12 cellular contexts compared by ENCODE assay signal in genomic region chr10:46530249-46531186, GRCh38. TPM values are rescaled to one million over a fixed set of nuclear protein-coding genes. Genes with fewer than 3 reads are reported as not detected.
DNase-seq lines count a peak whose midpoint lies in the region; ATAC-seq and TF ChIP-seq lines count a peak whose summit lies in the region.
"Had no signal": no experiment of that assay in that cellular context is flagged by ENCODE, and none has a peak within 500 bp of the region (broad histone marks: within the 10 kb centered on the region; RNA-seq: fewer than 3 reads in every experiment).

No MANE protein-coding gene starts in this region.

- ATAC-seq in left colon (no peak), upper lobe of left lung (ENCODE audit: low FRiP score in 2 of 2) (peak in 1 of 2 donors; percentile 60), HG02798 (IDR thresholded peaks at IDR 0.05; ENCODE audit: poor library complexity, unreplicated experiment) (no peak), HG02623 (IDR thresholded peaks at IDR 0.05; ENCODE audit: unreplicated experiment) (no peak)

- no peaks in the 10 kb centered on the region for H3K4me1 Mint-ChIP-seq in activated naive CD4-positive, alpha-beta T cell treated with anti-CD3 and anti-CD28 coated beads, Interleukin-2, amount 10 ng/mL, durations not matched to agents 7 days and 5 days
- H3K4me1 Mint-ChIP-seq: activated CD4-positive, alpha-beta T cell treated with anti-CD3 and anti-CD28 coated beads, Interleukin-2, amount 10 ng/mL, durations not matched to agents 7 days and 5 days had no signal

- H3K9me3 ChIP-seq in upper lobe of left lung: no peaks in the 10 kb centered on the region

- intact Hi-C loops in left colon (cut with DNase I, micrococcal nuclease): no loop called here

- no peak for TF ChIP-seq EP300 in upper lobe of left lung (IDR thresholded peaks at IDR 0.05)

- no peak overlapping the region for H3K4me3 ChIP-seq in astrocyte of the spinal cord (ENCODE audit: low read depth, low read length)
- H3K4me3 ChIP-seq in upper lobe of left lung: no peak overlapping the region
- H3K4me3 ChIP-seq: BLaER1 treated with 17β-estradiol and CSF1 and Interleukin-3, amounts not matched to agents 10 nM and 100 nM had no signal

- no peaks in the 10 kb centered on the region for H3K27me3 ChIP-seq in upper lobe of left lung
- H3K27me3 ChIP-seq: BLaER1 treated with 17β-estradiol and CSF1 and Interleukin-3, amounts not matched to agents 10 nM and 100 nM had no signal

- no peak for TF ChIP-seq POLR2A in upper lobe of left lung (IDR thresholded peaks at IDR 0.05)

- H3K27ac Mint-ChIP-seq in activated naive CD4-positive, alpha-beta T cell treated with anti-CD3 and anti-CD28 coated beads, Interleukin-2, amount 10 ng/mL, durations not matched to agents 7 days and 5 days: no peak overlapping the region
- H3K27ac Mint-ChIP-seq: activated CD4-positive, alpha-beta T cell treated with anti-CD3 and anti-CD28 coated beads, Interleukin-2, amount 10 ng/mL, durations not matched to agents 7 days and 5 days had no signal

- TF ChIP-seq CTCF in astrocyte of the spinal cord (IDR thresholded peaks at IDR 0.05; ENCODE audit: low read depth, low read length) (no peak), upper lobe of left lung (IDR thresholded peaks at IDR 0.05) (no peak)

- no peaks in the 10 kb centered on the region for H3K27me3 Mint-ChIP-seq in activated naive CD4-positive, alpha-beta T cell treated with anti-CD3 and anti-CD28 coated beads, Interleukin-2, amount 10 ng/mL, durations not matched to agents 7 days and 5 days

- in situ Hi-C loops in astrocyte of the spinal cord (cut with HindIII; ENCODE audit: low sequenced_read_pairs): no loop called here

- DNase-seq in activated naive CD4-positive, alpha-beta T cell treated with anti-CD3 and anti-CD28 coated beads, Interleukin-2, amount 10 ng/mL, durations not matched to agents 7 days and 5 days: peak; percentile 14
- no peak for DNase-seq in activated naive CD4-positive, alpha-beta T cell treated with Interleukin-2 at 50 U/mL for 16 hours
- DNase-seq in astrocyte of the spinal cord (ENCODE audit: low read depth, low spot score): peak; percentile 96
- DNase-seq in left colon: peak; percentile 2 to 14
- DNase-seq in upper lobe of left lung: peak; percentile 17 to 20
- DNase-seq in middle frontal gyrus (ENCODE audit: extremely low spot score, low spot score): no peak
- DNase-seq: activated CD4-positive, alpha-beta T cell treated with anti-CD3 and anti-CD28 coated beads, Interleukin-2, amount 10 ng/mL, durations not matched to agents 7 days and 5 days; NCI-H2107; SIG-M5 had no signal

- CTCF ChIA-PET in activated naive CD4-positive, alpha-beta T cell treated with anti-CD3 and anti-CD28 coated beads, Interleukin-2, amount 10 ng/mL, durations not matched to agents 7 days and 5 days (lab: Charles Lee): no interaction called here

- no peak overlapping the region for H3K27ac ChIP-seq in upper lobe of left lung
- H3K27ac ChIP-seq: BLaER1 treated with 17β-estradiol and CSF1 and Interleukin-3, amounts not matched to agents 10 nM and 100 nM had no signal

- H3K4me1 ChIP-seq in upper lobe of left lung: peaks cover 0 to 3% (median 0%) of the 10 kb centered on the region in 4 donors
- H3K4me1 ChIP-seq: BLaER1 treated with 17β-estradiol and CSF1 and Interleukin-3, amounts not matched to agents 10 nM and 100 nM had no signal

- no peaks in the 10 kb centered on the region for H3K36me3 ChIP-seq in upper lobe of left lung
- H3K36me3 ChIP-seq: BLaER1 treated with 17β-estradiol and CSF1 and Interleukin-3, amounts not matched to agents 10 nM and 100 nM had no signal

- no peaks in the 10 kb centered on the region for H3K9me3 Mint-ChIP-seq in activated naive CD4-positive, alpha-beta T cell treated with anti-CD3 and anti-CD28 coated beads, Interleukin-2, amount 10 ng/mL, durations not matched to agents 7 days and 5 days
- H3K9me3 Mint-ChIP-seq: activated CD4-positive, alpha-beta T cell treated with anti-CD3 and anti-CD28 coated beads, Interleukin-2, amount 10 ng/mL, durations not matched to agents 7 days and 5 days had no signal

- H3K4me3 Mint-ChIP-seq in activated naive CD4-positive, alpha-beta T cell treated with anti-CD3 and anti-CD28 coated beads, Interleukin-2, amount 10 ng/mL, durations not matched to agents 7 days and 5 days: no peak overlapping the region
- H3K4me3 Mint-ChIP-seq: activated CD4-positive, alpha-beta T cell treated with anti-CD3 and anti-CD28 coated beads, Interleukin-2, amount 10 ng/mL, durations not matched to agents 7 days and 5 days had no signal

- H3K36me3 Mint-ChIP-seq in activated naive CD4-positive, alpha-beta T cell treated with anti-CD3 and anti-CD28 coated beads, Interleukin-2, amount 10 ng/mL, durations not matched to agents 7 days and 5 days: no peaks in the 10 kb centered on the region

- WGBS in upper lobe of left lung, 2 donors: 89 to 90% methylated on average over 18 of the region's 18 CpGs

RNA-seq across cellular contexts. Expression of gene GPRIN2, which starts 25.9 kb away (rescaled TPM):
- total RNA-seq in left colon (10 to 100 TPM; 35.9 to 56.7 TPM), upper lobe of left lung (10 to 100 TPM; 39.8 to 91.0 (median 63.2) TPM)
- total RNA-seq: activated CD4-positive, alpha-beta T cell treated with anti-CD3 and anti-CD28 coated beads, Interleukin-2, amount 10 ng/mL, durations not matched to agents 7 days and 5 days had no signal

RNA-seq across cellular contexts. Expression of gene SYT15, which starts 48.4 kb away (rescaled TPM):
- total RNA-seq in left colon (1 to 10 TPM; 1.4 to 2.2 TPM), upper lobe of left lung (10 to 100 TPM; 11.6 to 52.4 (median 25.4) TPM)

Comparison
In these comparisons a context has a peak if more than half of its experiments do, and no peak if none do; other contexts are left out.
1. DNase-seq: peak in activated naive CD4-positive, alpha-beta T cell treated with anti-CD3 and anti-CD28 coated beads, Interleukin-2, amount 10 ng/mL, durations not matched to agents 7 days and 5 days (single experiment), astrocyte of the spinal cord (single experiment), left colon (2 of 2) and upper lobe of left lung (2 of 2); none in activated naive CD4-positive, alpha-beta T cell treated with Interleukin-2 at 50 U/mL for 16 hours (single experiment) and middle frontal gyrus (single experiment).